Comparison of ENCODE assay signal across 2 cellular contexts in the genomic region with DNA sequence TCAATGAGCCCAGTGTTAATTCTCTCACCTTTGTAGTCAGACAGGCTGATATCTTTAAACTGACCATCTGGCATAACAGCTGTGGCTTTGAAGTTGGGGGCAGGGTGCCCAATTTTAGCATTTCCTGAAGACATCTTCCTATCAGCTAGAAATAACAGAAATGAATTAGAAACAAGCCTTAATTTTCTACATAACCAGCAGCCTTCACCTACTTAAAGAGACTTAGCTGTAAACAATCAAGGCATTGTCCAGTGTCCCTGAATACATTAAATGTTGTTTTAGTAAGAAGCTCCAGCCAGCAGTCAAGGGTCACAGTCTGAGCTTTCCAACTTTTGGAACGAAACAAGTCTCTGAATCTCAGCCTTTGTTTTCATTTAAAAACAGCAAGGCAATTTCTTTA.
TF ChIP-seq lines count a peak whose summit lies in the region.

No MANE protein-coding gene starts in this region.

TF ChIP-seq in A549, 52 proteins besides CTCF, POLR2A, EP300 and RAD21:
- peak; percentile 46; the same call in 1 of the 2 replicates for TF ChIP-seq HOXA7 (CRISPR knock-in tag; IDR thresholded peaks at IDR 0.05)
- no peak for TF ChIP-seq ZFP36 (IDR thresholded peaks at IDR 0.05; ENCODE audit: borderline replicate concordance, partially characterized antibody)

TF ChIP-seq in HCT116, 20 proteins besides CTCF, POLR2A, EP300 and RAD21:
- TF ChIP-seq, protein P1, sequence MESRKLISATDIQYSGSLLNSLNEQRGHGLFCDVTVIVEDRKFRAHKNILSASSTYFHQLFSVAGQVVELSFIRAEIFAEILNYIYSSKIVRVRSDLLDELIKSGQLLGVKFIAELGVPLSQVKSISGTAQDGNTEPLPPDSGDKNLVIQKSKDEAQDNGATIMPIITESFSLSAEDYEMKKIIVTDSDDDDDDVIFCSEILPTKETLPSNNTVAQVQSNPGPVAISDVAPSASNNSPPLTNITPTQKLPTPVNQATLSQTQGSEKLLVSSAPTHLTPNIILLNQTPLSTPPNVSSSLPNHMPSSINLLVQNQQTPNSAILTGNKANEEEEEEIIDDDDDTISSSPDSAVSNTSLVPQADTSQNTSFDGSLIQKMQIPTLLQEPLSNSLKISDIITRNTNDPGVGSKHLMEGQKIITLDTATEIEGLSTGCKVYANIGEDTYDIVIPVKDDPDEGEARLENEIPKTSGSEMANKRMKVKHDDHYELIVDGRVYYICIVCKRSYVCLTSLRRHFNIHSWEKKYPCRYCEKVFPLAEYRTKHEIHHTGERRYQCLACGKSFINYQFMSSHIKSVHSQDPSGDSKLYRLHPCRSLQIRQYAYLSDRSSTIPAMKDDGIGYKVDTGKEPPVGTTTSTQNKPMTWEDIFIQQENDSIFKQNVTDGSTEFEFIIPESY (IDR thresholded peaks at IDR 0.05; ENCODE audit: extremely low read depth, insufficient replicate concordance, low read length), result no peak
- TF ChIP-seq CEBPB (IDR thresholded peaks at IDR 0.05; ENCODE audit: low read depth) (no peak), FOSL1 (IDR thresholded peaks at IDR 0.05; ENCODE audit: low read depth) (no peak), ZFX (IDR thresholded peaks at IDR 0.05) (no peak), EZH2phosphoT487 (IDR thresholded peaks at IDR 0.05; ENCODE audit: borderline replicate concordance) (no peak), EZH2 (IDR thresholded peaks at IDR 0.05) (no peak), ZNF274 (IDR thresholded peaks at IDR 0.05; ENCODE audit: low read depth, low read length) (no peak), SIN3A (IDR thresholded peaks at IDR 0.05; ENCODE audit: low read depth) (no peak)
- TF ChIP-seq, protein P2, sequence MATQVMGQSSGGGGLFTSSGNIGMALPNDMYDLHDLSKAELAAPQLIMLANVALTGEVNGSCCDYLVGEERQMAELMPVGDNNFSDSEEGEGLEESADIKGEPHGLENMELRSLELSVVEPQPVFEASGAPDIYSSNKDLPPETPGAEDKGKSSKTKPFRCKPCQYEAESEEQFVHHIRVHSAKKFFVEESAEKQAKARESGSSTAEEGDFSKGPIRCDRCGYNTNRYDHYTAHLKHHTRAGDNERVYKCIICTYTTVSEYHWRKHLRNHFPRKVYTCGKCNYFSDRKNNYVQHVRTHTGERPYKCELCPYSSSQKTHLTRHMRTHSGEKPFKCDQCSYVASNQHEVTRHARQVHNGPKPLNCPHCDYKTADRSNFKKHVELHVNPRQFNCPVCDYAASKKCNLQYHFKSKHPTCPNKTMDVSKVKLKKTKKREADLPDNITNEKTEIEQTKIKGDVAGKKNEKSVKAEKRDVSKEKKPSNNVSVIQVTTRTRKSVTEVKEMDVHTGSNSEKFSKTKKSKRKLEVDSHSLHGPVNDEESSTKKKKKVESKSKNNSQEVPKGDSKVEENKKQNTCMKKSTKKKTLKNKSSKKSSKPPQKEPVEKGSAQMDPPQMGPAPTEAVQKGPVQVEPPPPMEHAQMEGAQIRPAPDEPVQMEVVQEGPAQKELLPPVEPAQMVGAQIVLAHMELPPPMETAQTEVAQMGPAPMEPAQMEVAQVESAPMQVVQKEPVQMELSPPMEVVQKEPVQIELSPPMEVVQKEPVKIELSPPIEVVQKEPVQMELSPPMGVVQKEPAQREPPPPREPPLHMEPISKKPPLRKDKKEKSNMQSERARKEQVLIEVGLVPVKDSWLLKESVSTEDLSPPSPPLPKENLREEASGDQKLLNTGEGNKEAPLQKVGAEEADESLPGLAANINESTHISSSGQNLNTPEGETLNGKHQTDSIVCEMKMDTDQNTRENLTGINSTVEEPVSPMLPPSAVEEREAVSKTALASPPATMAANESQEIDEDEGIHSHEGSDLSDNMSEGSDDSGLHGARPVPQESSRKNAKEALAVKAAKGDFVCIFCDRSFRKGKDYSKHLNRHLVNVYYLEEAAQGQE (IDR thresholded peaks at IDR 0.05; ENCODE audit: low read depth), result no peak
